11 cellular contexts compared by ENCODE assay signal in the genomic region with DNA sequence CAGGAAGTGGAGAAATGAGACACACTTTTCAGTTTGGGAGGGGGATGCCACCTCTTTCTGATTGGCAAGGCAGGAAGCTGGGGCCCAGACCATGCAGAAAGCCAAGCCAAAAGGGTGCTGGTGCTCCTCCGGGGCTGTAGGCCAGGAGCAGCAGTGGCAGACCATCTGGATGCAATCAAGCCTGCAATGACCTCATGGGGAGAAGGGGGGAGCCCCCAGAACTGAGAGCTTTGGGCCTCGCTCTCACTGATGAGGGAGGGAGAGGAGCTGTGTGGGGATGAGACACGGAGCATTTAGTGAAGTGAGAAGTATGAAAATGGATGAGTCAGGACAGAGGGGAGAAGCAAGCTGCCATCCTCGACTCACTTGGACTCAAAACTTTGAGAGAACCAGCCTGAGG.
DNase-seq lines count a peak whose midpoint lies in the region; ATAC-seq and TF ChIP-seq lines count a peak whose summit lies in the region.
"Had no signal": no experiment of that assay in that cellular context is flagged by ENCODE, and none has a peak within 500 bp of the region (broad histone marks: within the 10 kb centered on the region; RNA-seq: fewer than 3 reads in every experiment).

No MANE protein-coding gene starts in this region.

- H3K4me3 ChIP-seq in fibroblast of pulmonary artery (replicated peaks; ENCODE audit: low read depth, low read length), result no peak overlapping the region
- H3K4me3 ChIP-seq in vagina, result no peak overlapping the region

- H3K27me3 ChIP-seq in vagina, result no peaks in the 10 kb centered on the region

- CTCF ChIA-PET in activated CD8-positive, alpha-beta T cell treated with anti-CD3 and anti-CD28 coated beads for 36 hours (lab: Charles Lee), result no interaction called here

- H3K27ac Mint-ChIP-seq in progenitor cell of endocrine pancreas, result no peak overlapping the region
- H3K27ac Mint-ChIP-seq in activated CD8-positive, alpha-beta T cell treated with anti-CD3 and anti-CD28 coated beads for 36 hours, result no peak overlapping the region
- H3K27ac Mint-ChIP-seq: activated CD8-positive, alpha-beta memory T cell treated with anti-CD3 and anti-CD28 coated beads, Interleukin-2, amount 10 ng/mL, durations not matched to agents 7 days and 5 days had no signal

- peaks cover 6% of the 10 kb centered on the region for H3K27me3 Mint-ChIP-seq in progenitor cell of endocrine pancreas
- H3K27me3 Mint-ChIP-seq in activated CD8-positive, alpha-beta T cell treated with anti-CD3 and anti-CD28 coated beads for 36 hours, result no peaks in the 10 kb centered on the region
- H3K27me3 Mint-ChIP-seq: activated CD8-positive, alpha-beta memory T cell treated with anti-CD3 and anti-CD28 coated beads, Interleukin-2, amount 10 ng/mL, durations not matched to agents 7 days and 5 days had no signal

- no peak overlapping the region for H3K4me3 Mint-ChIP-seq in progenitor cell of endocrine pancreas (ENCODE audit: low read depth)
- H3K4me3 Mint-ChIP-seq in activated CD8-positive, alpha-beta T cell treated with anti-CD3 and anti-CD28 coated beads for 36 hours, result no peak overlapping the region
- H3K4me3 Mint-ChIP-seq: activated CD8-positive, alpha-beta memory T cell treated with anti-CD3 and anti-CD28 coated beads, Interleukin-2, amount 10 ng/mL, durations not matched to agents 7 days and 5 days had no signal

- POLR2A ChIA-PET in activated CD8-positive, alpha-beta T cell treated with anti-CD3 and anti-CD28 coated beads for 36 hours (lab: Charles Lee), result no interaction called here

- H3K4me1 ChIP-seq in vagina, result peaks cover 9% of the 10 kb centered on the region

- peak overlapping the region; percentile 46 for H3K27ac ChIP-seq in vagina

- peak; percentile 76 for ATAC-seq in HG02885 (IDR thresholded peaks at IDR 0.05; ENCODE audit: poor library complexity, unreplicated experiment)
- ATAC-seq in activated CD8-positive, alpha-beta T cell treated with anti-CD3 and anti-CD28 coated beads for 36 hours, result no peak
- ATAC-seq: activated CD8-positive, alpha-beta memory T cell treated with anti-CD3 and anti-CD28 coated beads, Interleukin-2, amount 10 ng/mL, durations not matched to agents 7 days and 5 days; HCT116 had no signal

- H3K9me3 Mint-ChIP-seq in progenitor cell of endocrine pancreas (ENCODE audit: low read depth), result peaks cover 17% of the 10 kb centered on the region
- no peaks in the 10 kb centered on the region for H3K9me3 Mint-ChIP-seq in activated CD8-positive, alpha-beta T cell treated with anti-CD3 and anti-CD28 coated beads for 36 hours

- no peak for TF ChIP-seq POLR2A in vagina (IDR thresholded peaks at IDR 0.05)

- no peaks in the 10 kb centered on the region for H3K9me3 ChIP-seq in vagina

- TF ChIP-seq CTCF in fibroblast of pulmonary artery (IDR thresholded peaks at IDR 0.05; ENCODE audit: low read length, missing control alignments), result no peak
- no peak for TF ChIP-seq CTCF in vagina (IDR thresholded peaks at IDR 0.05)
- TF ChIP-seq CTCF in progenitor cell of endocrine pancreas (IDR thresholded peaks at IDR 0.05; ENCODE audit: unreplicated experiment), result no peak
- no peak for TF ChIP-seq CTCF in activated CD8-positive, alpha-beta T cell treated with anti-CD3 and anti-CD28 coated beads for 36 hours (IDR thresholded peaks at IDR 0.05)

- no peaks in the 10 kb centered on the region for H3K4me1 Mint-ChIP-seq in progenitor cell of endocrine pancreas (ENCODE audit: low read depth)
- no peaks in the 10 kb centered on the region for H3K4me1 Mint-ChIP-seq in activated CD8-positive, alpha-beta T cell treated with anti-CD3 and anti-CD28 coated beads for 36 hours (ENCODE audit: low read depth)
- H3K4me1 Mint-ChIP-seq: activated CD8-positive, alpha-beta memory T cell treated with anti-CD3 and anti-CD28 coated beads, Interleukin-2, amount 10 ng/mL, durations not matched to agents 7 days and 5 days had no signal

- no peaks in the 10 kb centered on the region for H3K36me3 ChIP-seq in vagina

- intact Hi-C loops in vagina (cut with DNase I), result no loop called here
- intact Hi-C loops in activated CD8-positive, alpha-beta T cell treated with anti-CD3 and anti-CD28 coated beads for 36 hours (cut with micrococcal nuclease), result no loop called here

- no peaks in the 10 kb centered on the region for H3K36me3 Mint-ChIP-seq in progenitor cell of endocrine pancreas (ENCODE audit: insufficient read depth)
- H3K36me3 Mint-ChIP-seq in activated CD8-positive, alpha-beta T cell treated with anti-CD3 and anti-CD28 coated beads for 36 hours (ENCODE audit: low read depth), result no peaks in the 10 kb centered on the region
- H3K36me3 Mint-ChIP-seq: activated CD8-positive, alpha-beta memory T cell treated with anti-CD3 and anti-CD28 coated beads, Interleukin-2, amount 10 ng/mL, durations not matched to agents 7 days and 5 days had no signal

- DNase-seq in NCI-H2171 treated with DMSO at 0.1 percent for 48 hours (lab: John Stamatoyannopoulos, UW), result peak; percentile 17
- DNase-seq in NCI-H2171 (lab: John Stamatoyannopoulos, UW), result no peak
- peak; percentile 18 for DNase-seq in fibroblast of pulmonary artery (ENCODE audit: low read depth)
- DNase-seq in vagina (ENCODE audit: extremely low spot score in 2 of 2), result peak in 1 of 2 donors; percentile 85
- DNase-seq in progenitor cell of endocrine pancreas (ENCODE audit: low spot score, unreplicated experiment), result no peak
- no peak for DNase-seq in NCI-H510A (lab: John Stamatoyannopoulos, UW)
- DNase-seq in activated CD8-positive, alpha-beta T cell treated with anti-CD3 and anti-CD28 coated beads for 36 hours, result no peak
- DNase-seq: activated CD8-positive, alpha-beta memory T cell treated with anti-CD3 and anti-CD28 coated beads, Interleukin-2, amount 10 ng/mL, durations not matched to agents 7 days and 5 days; anterior cingulate cortex had no signal

Comparison
In these comparisons a context has a peak if more than half of its experiments do, and no peak if none do; other contexts are left out.
1. DNase-seq: peak in NCI-H2171 treated with DMSO at 0.1 percent for 48 hours (single experiment) and fibroblast of pulmonary artery (single experiment); none in NCI-H2171 (single experiment), progenitor cell of endocrine pancreas (single experiment), NCI-H510A (single experiment) and activated CD8-positive, alpha-beta T cell treated with anti-CD3 and anti-CD28 coated beads for 36 hours (single experiment).